ENCODE assay signal across 8 cellular contexts in genomic region chr10:55631071-55631654, GRCh38.
DNase-seq lines count a peak whose midpoint lies in the region; ATAC-seq, FAIRE-seq and TF ChIP-seq lines count a peak whose summit lies in the region.

No MANE protein-coding gene starts in this region.

- H3K23me2 ChIP-seq in H9 (ENCODE audit: insufficient read length, low read depth, low read length, poor library complexity, severe bottlenecking), result peaks cover 24% of the 10 kb centered on the region

- H2AK5ac ChIP-seq in H9 (ENCODE audit: insufficient read length, low read length), result no peak overlapping the region

- no peak overlapping the region for H2BK5ac ChIP-seq in H9 (ENCODE audit: insufficient read length, low read length)

- peak overlapping the region; percentile 20 for H3K9ac ChIP-seq in H9 (ENCODE audit: extremely low read depth, insufficient read length, low read length)

- no peak for TF ChIP-seq POLR2A in heart left ventricle (IDR thresholded peaks at IDR 0.05)

- no peak overlapping the region for H3T11ph ChIP-seq in H9 (ENCODE audit: low read length)

- no peaks in the 10 kb centered on the region for H3K4me1 ChIP-seq in H9 (ENCODE audit: insufficient read depth, low read length)
- H3K4me1 ChIP-seq in heart left ventricle, result peaks cover 0 to 31% (median 7%) of the 10 kb centered on the region in 12 donors
- H3K4me1 ChIP-seq in pancreas, result peaks cover 0 to 3% (median 0%) of the 10 kb centered on the region in 3 donors
- no peaks in the 10 kb centered on the region for H3K4me1 ChIP-seq in CD4-positive, alpha-beta memory T cell (ENCODE audit: insufficient read depth, low read length)

- CTCF ChIA-PET in activated CD8-positive, alpha-beta T cell treated with anti-CD3 and anti-CD28 coated beads, Interleukin-2, amount 10 ng/mL, durations not matched to agents 7 days and 5 days (lab: Charles Lee), result no interaction called here
- CTCF ChIA-PET in CD4-positive, alpha-beta memory T cell (lab: Charles Lee; ENCODE audit: partially characterized antibody), result no interaction called here

- intact Hi-C loops in heart left ventricle (cut with DNase I) (loop anchor here in 1 of 10 donors (5.0 kb wide), 1 partner anchor 539 kb away; no protein-coding TSS in a partner anchor), pancreas (cut with DNase I) (no loop called here)
- intact Hi-C loops in CD4-positive, alpha-beta memory T cell (cut with micrococcal nuclease), result no loop called here

- H2BK20ac ChIP-seq in H9 (ENCODE audit: low read depth, low read length, poor library complexity, severe bottlenecking), result no peak overlapping the region

- H3K23ac ChIP-seq in H9 (ENCODE audit: insufficient read length, low read depth, low read length), result no peak overlapping the region

- H3K79me1 ChIP-seq in H9 (ENCODE audit: insufficient read depth, low read depth, low read length, poor library complexity, severe bottlenecking), result no peaks in the 10 kb centered on the region

- peak overlapping the region; percentile 68; the same call in 1 of the 2 replicates for H3K14ac ChIP-seq in H9 (ENCODE audit: insufficient read depth, low read length)

- H3K4ac ChIP-seq in H9 (ENCODE audit: low read depth, low read length), result no peak overlapping the region

- DNase-seq in H9, result peak; percentile 91
- DNase-seq in MV-4-11 (lab: John Stamatoyannopoulos, UW), result peak; percentile 16
- peak; percentile 26 for DNase-seq in activated CD8-positive, alpha-beta T cell treated with anti-CD3 and anti-CD28 coated beads, Interleukin-2, amount 10 ng/mL, durations not matched to agents 7 days and 5 days
- DNase-seq in heart left ventricle, result peak; percentile 29 to 73 (median 39)
- peak; percentile 51 to 86 (median 71) for DNase-seq in pancreas
- DNase-seq in activated gamma-delta T cell (lab: John Stamatoyannopoulos, UW), result no peak
- DNase-seq in CD4-positive, alpha-beta memory T cell, result no peak

- H4K91ac ChIP-seq in H9 (ENCODE audit: insufficient read length, low read depth, low read length), result no peak overlapping the region

- H3K27ac Mint-ChIP-seq in H9, result peak overlapping the region in 1 of 3 experiments; percentile 71; a peak in 2 of 7 replicates
- H3K27ac Mint-ChIP-seq in activated CD8-positive, alpha-beta T cell treated with anti-CD3 and anti-CD28 coated beads, Interleukin-2, amount 10 ng/mL, durations not matched to agents 7 days and 5 days, result no peak overlapping the region
- H3K27ac Mint-ChIP-seq in CD4-positive, alpha-beta memory T cell, result no peak overlapping the region

- POLR2A ChIA-PET in activated CD8-positive, alpha-beta T cell treated with anti-CD3 and anti-CD28 coated beads, Interleukin-2, amount 10 ng/mL, durations not matched to agents 7 days and 5 days (lab: Charles Lee), result interaction anchor here (0.6 kb wide), 1 partner anchor 11 kb away, joined by 3 read pairs; no protein-coding TSS in a partner anchor
- POLR2A ChIA-PET in CD4-positive, alpha-beta memory T cell (lab: Charles Lee; ENCODE audit: partially characterized antibody), result no interaction called here

- H3K27me3 Mint-ChIP-seq in H9 (ENCODE audit: low read depth), result peaks cover 11% of the 10 kb centered on the region
- H3K27me3 Mint-ChIP-seq in activated CD8-positive, alpha-beta T cell treated with anti-CD3 and anti-CD28 coated beads, Interleukin-2, amount 10 ng/mL, durations not matched to agents 7 days and 5 days (ENCODE audit: low read depth), result peaks cover 22% of the 10 kb centered on the region
- H3K27me3 Mint-ChIP-seq in CD4-positive, alpha-beta memory T cell, result peaks cover 4 to 9% of the 10 kb centered on the region in 2 donors

- no CpG with 5 or more reads among the region's 49 CpGs for WGBS in H9 (ENCODE audit: extremely low coverage, insufficient read length, low lambda C conversion rate)
- 1% methylated on average over 18 to 49 of the region's 49 CpGs for WGBS in heart left ventricle, 4 donors
- WGBS in pancreas, 2 donors, result 0 to 1% methylated on average over 45 to 49 of the region's 49 CpGs

- ATAC-seq in GM18508 (IDR thresholded peaks at IDR 0.05; ENCODE audit: insufficient read depth, unreplicated experiment) (peak; percentile 54), heart left ventricle (peak; percentile 80 to 97 (median 93)), pancreas (peak; percentile 96 to 97 (median 96))
- peak; percentile 76 for ATAC-seq in activated CD8-positive, alpha-beta T cell treated with anti-CD3 and anti-CD28 coated beads, Interleukin-2, amount 10 ng/mL, durations not matched to agents 7 days and 5 days

- H3K4me2 ChIP-seq in H9 (ENCODE audit: insufficient read depth, insufficient read length, low read length), result peak overlapping the region; percentile 77

- no peaks in the 10 kb centered on the region for H3K79me2 ChIP-seq in H9 (ENCODE audit: insufficient read depth, low read length)

- peaks cover 18% of the 10 kb centered on the region; the same call in 1 of the 2 replicates for H3K27me3 ChIP-seq in H9 (ENCODE audit: insufficient read depth, low read length)
- peaks cover 6 to 48% (median 26%) of the 10 kb centered on the region in 9 donors for H3K27me3 ChIP-seq in heart left ventricle
- H3K27me3 ChIP-seq in pancreas, result no peaks in the 10 kb centered on the region
- no peaks in the 10 kb centered on the region for H3K27me3 ChIP-seq in CD4-positive, alpha-beta memory T cell (ENCODE audit: insufficient read depth, low read length)

- H3K9me3 Mint-ChIP-seq in H9, result no peaks in the 10 kb centered on the region
- no peaks in the 10 kb centered on the region for H3K9me3 Mint-ChIP-seq in activated CD8-positive, alpha-beta T cell treated with anti-CD3 and anti-CD28 coated beads, Interleukin-2, amount 10 ng/mL, durations not matched to agents 7 days and 5 days (ENCODE audit: insufficient read depth)
- H3K9me3 Mint-ChIP-seq in CD4-positive, alpha-beta memory T cell, result peaks cover 0 to 19% (median 9%) of the 10 kb centered on the region in 8 donors

- H4K8ac ChIP-seq in H9 (replicated peaks; ENCODE audit: insufficient read length, low read depth, low read length), result no peak overlapping the region

- no peak overlapping the region for H3K27ac ChIP-seq in H9 (ENCODE audit: insufficient read length, low read depth, low read length)
- H3K27ac ChIP-seq in heart left ventricle, result no peak overlapping the region
- no peak overlapping the region for H3K27ac ChIP-seq in pancreas
- H3K27ac ChIP-seq in CD4-positive, alpha-beta memory T cell (ENCODE audit: low read depth, low read length), result no peak overlapping the region

- no peaks in the 10 kb centered on the region; a peak in 1 of 7 replicates for H3K36me3 Mint-ChIP-seq in H9 (ENCODE audit: insufficient read depth in 1 of 3, low read depth in 3 of 3)
- H3K36me3 Mint-ChIP-seq in activated CD8-positive, alpha-beta T cell treated with anti-CD3 and anti-CD28 coated beads, Interleukin-2, amount 10 ng/mL, durations not matched to agents 7 days and 5 days (ENCODE audit: low read depth), result no peaks in the 10 kb centered on the region
- no peaks in the 10 kb centered on the region for H3K36me3 Mint-ChIP-seq in CD4-positive, alpha-beta memory T cell

- no peaks in the 10 kb centered on the region for H3K9me3 ChIP-seq in H9 (ENCODE audit: control insufficient read depth, low read depth, low read length)
- no peaks in the 10 kb centered on the region for H3K9me3 ChIP-seq in heart left ventricle
- H3K9me3 ChIP-seq in pancreas, result no peaks in the 10 kb centered on the region
- H3K9me3 ChIP-seq in CD4-positive, alpha-beta memory T cell (ENCODE audit: control insufficient read depth in 1 of 2, low read length in 2 of 2), result no peaks in the 10 kb centered on the region

- no peak overlapping the region for H2BK120ac ChIP-seq in H9 (ENCODE audit: low read depth, low read length, poor library complexity, severe bottlenecking)

- no peak overlapping the region for H3K18ac ChIP-seq in H9 (ENCODE audit: insufficient read length, low read depth, low read length)

- no peak overlapping the region for H4K5ac ChIP-seq in H9 (ENCODE audit: insufficient read length, low read depth, low read length)

- H4K20me1 ChIP-seq in H9 (ENCODE audit: control insufficient read depth, insufficient read depth, insufficient read length), result no peaks in the 10 kb centered on the region

- TF ChIP-seq CTCF in H9 (conservative IDR thresholded peaks at IDR 0.05) (peak; percentile 92), heart left ventricle (IDR thresholded peaks at IDR 0.05) (peak; percentile 41 to 75 (median 60)), pancreas (IDR thresholded peaks at IDR 0.05) (peak; percentile 53 to 81 (median 70))

- H3K56ac ChIP-seq in H9 (ENCODE audit: insufficient read length, low read depth, low read length), result no peak overlapping the region

- H2BK12ac ChIP-seq in H9 (ENCODE audit: insufficient read length, low read depth, low read length), result no peak overlapping the region

- peaks cover 7 to 17% of the 10 kb centered on the region in 2 experiments for H3K4me1 Mint-ChIP-seq in H9
- peaks cover 10% of the 10 kb centered on the region for H3K4me1 Mint-ChIP-seq in activated CD8-positive, alpha-beta T cell treated with anti-CD3 and anti-CD28 coated beads, Interleukin-2, amount 10 ng/mL, durations not matched to agents 7 days and 5 days (ENCODE audit: low read depth)
- peaks cover 0 to 4% (median 0%) of the 10 kb centered on the region in 4 donors for H3K4me1 Mint-ChIP-seq in CD4-positive, alpha-beta memory T cell

- FAIRE-seq in pancreas (lab: Jason Lieb, UNC), result no peak

- H3K4me3 Mint-ChIP-seq in H9, result peak overlapping the region; percentile 76 to 89
- peak overlapping the region; percentile 46 for H3K4me3 Mint-ChIP-seq in activated CD8-positive, alpha-beta T cell treated with anti-CD3 and anti-CD28 coated beads, Interleukin-2, amount 10 ng/mL, durations not matched to agents 7 days and 5 days
- H3K4me3 Mint-ChIP-seq in CD4-positive, alpha-beta memory T cell, result no peak overlapping the region

- H2AFZ ChIP-seq in H9 (ENCODE audit: low read length), result no peak overlapping the region

- H3K4me3 ChIP-seq in heart left ventricle (peak overlapping the region; percentile 38 to 62 (median 54)), pancreas (peak overlapping the region; percentile 18 to 46 (median 37))
- H3K4me3 ChIP-seq in CD4-positive, alpha-beta memory T cell (ENCODE audit: low read length in 2 of 2), result no peak overlapping the region

- no peak overlapping the region for H2BK15ac ChIP-seq in H9 (ENCODE audit: low read depth, low read length)

- no peaks in the 10 kb centered on the region for H3K36me3 ChIP-seq in heart left ventricle
- no peaks in the 10 kb centered on the region for H3K36me3 ChIP-seq in pancreas
- H3K36me3 ChIP-seq in CD4-positive, alpha-beta memory T cell (ENCODE audit: insufficient read depth, low read length), result no peaks in the 10 kb centered on the region

Comparison
In these comparisons a context has a peak if more than half of its experiments do, and no peak if none do; other contexts are left out.
1. DNase-seq: peak in H9 (single experiment), MV-4-11 (single experiment), activated CD8-positive, alpha-beta T cell treated with anti-CD3 and anti-CD28 coated beads, Interleukin-2, amount 10 ng/mL, durations not matched to agents 7 days and 5 days (single experiment), heart left ventricle (5 of 5) and pancreas (6 of 6); none in activated gamma-delta T cell (single experiment) and CD4-positive, alpha-beta memory T cell (0 of 5).
2. H3K4me3 Mint-ChIP-seq: peak in H9 (2 of 2) and activated CD8-positive, alpha-beta T cell treated with anti-CD3 and anti-CD28 coated beads, Interleukin-2, amount 10 ng/mL, durations not matched to agents 7 days and 5 days (single experiment); none in CD4-positive, alpha-beta memory T cell (0 of 8).
3. H3K4me3 ChIP-seq: peak in heart left ventricle (12 of 12) and pancreas (4 of 4); none in CD4-positive, alpha-beta memory T cell (0 of 2).
4. Peak in every context shown above with its lines, with median percentiles within 50 percentile points of each other: ATAC-seq and CTCF ChIP-seq.